Comparison of ENCODE assay signal across 27 cellular contexts in the genomic region with DNA sequence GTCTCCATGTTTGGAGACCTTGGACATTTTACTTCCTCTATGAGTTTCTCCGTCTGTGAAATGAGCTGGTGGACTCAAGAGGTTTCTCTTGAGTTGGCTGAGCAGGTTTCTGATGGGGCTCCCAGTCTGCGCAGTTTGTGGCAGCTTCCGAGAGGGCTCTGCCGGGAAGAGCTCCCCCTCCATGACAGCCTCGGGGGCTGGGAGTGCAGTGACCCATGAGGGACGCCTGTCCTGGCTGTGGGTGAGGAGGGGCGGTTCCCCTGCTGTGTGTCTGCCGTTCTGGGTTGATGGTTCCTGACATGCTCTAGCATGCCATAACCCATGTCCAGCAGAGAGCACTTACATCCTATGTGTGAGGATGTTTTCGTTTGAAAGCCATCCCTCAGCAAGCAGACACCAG. TPM values are rescaled to one million over a fixed set of nuclear protein-coding genes. Genes with fewer than 3 reads are reported as not detected.
DNase-seq lines count a peak whose midpoint lies in the region; ATAC-seq and TF ChIP-seq lines count a peak whose summit lies in the region.
"Had no signal": no experiment of that assay in that cellular context is flagged by ENCODE, and none has a peak within 500 bp of the region (broad histone marks: within the 10 kb centered on the region; RNA-seq: fewer than 3 reads in every experiment).

No MANE protein-coding gene starts in this region.

- no peaks in the 10 kb centered on the region for H3K36me3 Mint-ChIP-seq in H9 (ENCODE audit: insufficient read depth in 1 of 3, low read depth in 3 of 3)
- no peaks in the 10 kb centered on the region for H3K36me3 Mint-ChIP-seq in nephron progenitor cell (ENCODE audit: low read depth)
- peaks cover 93% of the 10 kb centered on the region for H3K36me3 Mint-ChIP-seq in stimulated activated memory B cell treated with anti-CD40 and anti-IgM and Interleukin-4, amounts not matched to agents 10 μg/mL and 1 μg/mL and 100 μg/mL, for 72 hours

- no peak overlapping the region for H4K5ac ChIP-seq in H9 (ENCODE audit: insufficient read length, low read depth, low read length)

- TF ChIP-seq CTCF in H9 (conservative IDR thresholded peaks at IDR 0.05) = no peak
- no peak for TF ChIP-seq CTCF in nephron progenitor cell (IDR thresholded peaks at IDR 0.05)
- TF ChIP-seq CTCF in GM10266 (IDR thresholded peaks at IDR 0.05; ENCODE audit: control insufficient read depth, insufficient read depth, low read depth, missing control alignments) = no peak
- no peak for TF ChIP-seq CTCF in hepatocyte (IDR thresholded peaks at IDR 0.05; ENCODE audit: poor library complexity)

- H2BK120ac ChIP-seq in H9 (ENCODE audit: low read depth, low read length, poor library complexity, severe bottlenecking) = no peak overlapping the region

- H3K14ac ChIP-seq in H9 (ENCODE audit: insufficient read depth, low read length) = no peak overlapping the region

- ATAC-seq in stimulated activated memory B cell treated with anti-CD40 and anti-IgM and Interleukin-4, amounts not matched to agents 10 μg/mL and 1 μg/mL and 100 μg/mL, for 72 hours = no peak
- ATAC-seq: A549 had no signal

- H3K79me1 ChIP-seq in H9 (ENCODE audit: insufficient read depth, low read depth, low read length, poor library complexity, severe bottlenecking) = no peaks in the 10 kb centered on the region

- DNase-seq in D341Med (ENCODE audit: low spot score) (peak; percentile 31), H9 (no peak), nephron progenitor cell (peak; percentile 37), GM10266 (ENCODE audit: extremely low spot score) (no peak), hepatocyte (ENCODE audit: low spot score) (no peak)
- DNase-seq in stimulated activated CD4-positive, alpha-beta T cell treated with anti-CD3 and anti-CD28 coated beads, Interleukin-1b, Interleukin-23, amount 100 ng/mL, for 48 hours = no peak
- DNase-seq: AML-193; CD8-positive, alpha-beta memory T cell; DMS79 treated with DMSO at 0.1 percent for 48 hours; GF-D8; GOT3; NCI-H1048; NCI-H1417 treated with DMSO at 0.1 percent for 48 hours; NCI-H1694 treated with DMSO at 0.1 percent for 48 hours; NCI-H2081; NCI-H2227 treated with DMSO at 0.1 percent for 48 hours; NCI-H69; SIG-M5 had no signal

- H3K4me1 Mint-ChIP-seq in H9 = peaks cover 0 to 4% of the 10 kb centered on the region in 2 experiments; a peak in 1 of 4 replicates
- H3K4me1 Mint-ChIP-seq in nephron progenitor cell = peaks cover 61% of the 10 kb centered on the region
- H3K4me1 Mint-ChIP-seq in stimulated activated memory B cell treated with anti-CD40 and anti-IgM and Interleukin-4, amounts not matched to agents 10 μg/mL and 1 μg/mL and 100 μg/mL, for 72 hours = peaks cover 59% of the 10 kb centered on the region
- H3K4me1 Mint-ChIP-seq: CD8-positive, alpha-beta memory T cell had no signal

- H3K9me2 ChIP-seq in hepatocyte (replicated peaks; ENCODE audit: insufficient read depth) = no peaks in the 10 kb centered on the region

- no peak overlapping the region for H3T11ph ChIP-seq in H9 (ENCODE audit: low read length)

- no peak overlapping the region for H3K9ac ChIP-seq in H9 (ENCODE audit: extremely low read depth, insufficient read length, low read length)
- H3K9ac ChIP-seq: KMS-11 had no signal

- H2AFZ ChIP-seq in H9 (ENCODE audit: low read length) = no peak overlapping the region
- no peak overlapping the region for H2AFZ ChIP-seq in hepatocyte

- no peak overlapping the region for H2BK20ac ChIP-seq in H9 (ENCODE audit: low read depth, low read length, poor library complexity, severe bottlenecking)

- no peak overlapping the region for H2BK5ac ChIP-seq in H9 (ENCODE audit: insufficient read length, low read length)

- H3K4me2 ChIP-seq in H9 (ENCODE audit: insufficient read depth, insufficient read length, low read length) = no peak overlapping the region
- no peak overlapping the region for H3K4me2 ChIP-seq in hepatocyte
- H3K4me2 ChIP-seq: A549, KMS-11 had no signal

- H3K9me3 Mint-ChIP-seq in H9 (no peaks in the 10 kb centered on the region), nephron progenitor cell (no peaks in the 10 kb centered on the region)
- H3K9me3 Mint-ChIP-seq in stimulated activated memory B cell treated with anti-CD40 and anti-IgM and Interleukin-4, amounts not matched to agents 10 μg/mL and 1 μg/mL and 100 μg/mL, for 72 hours = no peaks in the 10 kb centered on the region
- H3K9me3 Mint-ChIP-seq: IgD-negative memory B cell had no signal

- H3K4me1 ChIP-seq in H9 (ENCODE audit: insufficient read depth, low read length) (no peaks in the 10 kb centered on the region), hepatocyte (ENCODE audit: insufficient read depth) (no peaks in the 10 kb centered on the region)
- H3K4me1 ChIP-seq: A549, Peyer's patch had no signal

- no peaks in the 10 kb centered on the region for H3K36me3 ChIP-seq in hepatocyte (replicated peaks; ENCODE audit: insufficient read depth, low read depth)
- H3K36me3 ChIP-seq: Peyer's patch had no signal

- no peak overlapping the region for H3K4ac ChIP-seq in H9 (ENCODE audit: low read depth, low read length)

- no peaks in the 10 kb centered on the region; the same call in 1 of the 2 replicates for H3K27me3 ChIP-seq in H9 (ENCODE audit: insufficient read depth, low read length)
- H3K27me3 ChIP-seq in hepatocyte = no peaks in the 10 kb centered on the region
- H3K27me3 ChIP-seq: Peyer's patch had no signal

- no peak overlapping the region for H3K18ac ChIP-seq in H9 (ENCODE audit: insufficient read length, low read depth, low read length)

- no peak overlapping the region for H4K8ac ChIP-seq in H9 (replicated peaks; ENCODE audit: insufficient read length, low read depth, low read length)

- no peak overlapping the region for H2AK5ac ChIP-seq in H9 (ENCODE audit: insufficient read length, low read length)

- no peak overlapping the region for H3K4me3 Mint-ChIP-seq in H9
- peak overlapping the region; percentile 65 for H3K4me3 Mint-ChIP-seq in nephron progenitor cell
- H3K4me3 Mint-ChIP-seq in stimulated activated memory B cell treated with anti-CD40 and anti-IgM and Interleukin-4, amounts not matched to agents 10 μg/mL and 1 μg/mL and 100 μg/mL, for 72 hours = no peak overlapping the region
- H3K4me3 Mint-ChIP-seq: CD14-positive monocyte; CD8-positive, alpha-beta memory T cell; IgD-negative memory B cell had no signal

- no peaks in the 10 kb centered on the region for H4K20me1 ChIP-seq in H9 (ENCODE audit: control insufficient read depth, insufficient read depth, insufficient read length)
- no peaks in the 10 kb centered on the region for H4K20me1 ChIP-seq in hepatocyte (ENCODE audit: insufficient read depth, poor library complexity, severe bottlenecking)

- H4K91ac ChIP-seq in H9 (ENCODE audit: insufficient read length, low read depth, low read length) = peak overlapping the region; percentile 13

- H3K27ac ChIP-seq in H9 (ENCODE audit: insufficient read length, low read depth, low read length) (no peak overlapping the region), hepatocyte (no peak overlapping the region)
- H3K27ac ChIP-seq: A549, HL-60, KMS-11, Peyer's patch, SK-N-MC had no signal

- H3K79me2 ChIP-seq in H9 (ENCODE audit: insufficient read depth, low read length) (no peaks in the 10 kb centered on the region), hepatocyte (no peaks in the 10 kb centered on the region)

- H2BK15ac ChIP-seq in H9 (ENCODE audit: low read depth, low read length) = no peak overlapping the region

- H3K23ac ChIP-seq in H9 (ENCODE audit: insufficient read length, low read depth, low read length) = no peak overlapping the region

- peaks cover 53% of the 10 kb centered on the region for H3K27me3 Mint-ChIP-seq in H9 (ENCODE audit: low read depth)
- H3K27me3 Mint-ChIP-seq in nephron progenitor cell (ENCODE audit: low read depth, poor library complexity) = peaks cover 10% of the 10 kb centered on the region
- no peaks in the 10 kb centered on the region for H3K27me3 Mint-ChIP-seq in stimulated activated memory B cell treated with anti-CD40 and anti-IgM and Interleukin-4, amounts not matched to agents 10 μg/mL and 1 μg/mL and 100 μg/mL, for 72 hours
- H3K27me3 Mint-ChIP-seq: IgD-negative memory B cell had no signal

- no peak overlapping the region for H3K27ac Mint-ChIP-seq in H9
- H3K27ac Mint-ChIP-seq in nephron progenitor cell = peak overlapping the region; percentile 95
- peak overlapping the region; percentile 73 for H3K27ac Mint-ChIP-seq in stimulated activated memory B cell treated with anti-CD40 and anti-IgM and Interleukin-4, amounts not matched to agents 10 μg/mL and 1 μg/mL and 100 μg/mL, for 72 hours
- H3K27ac Mint-ChIP-seq: CD8-positive, alpha-beta memory T cell had no signal

- no peak overlapping the region for H3K56ac ChIP-seq in H9 (ENCODE audit: insufficient read length, low read depth, low read length)

- H3K23me2 ChIP-seq in H9 (ENCODE audit: insufficient read length, low read depth, low read length, poor library complexity, severe bottlenecking) = no peaks in the 10 kb centered on the region

- no peak overlapping the region for H3K4me3 ChIP-seq in hepatocyte
- H3K4me3 ChIP-seq: A549, Peyer's patch, SK-N-MC had no signal

- WGBS in H9 (ENCODE audit: extremely low coverage, insufficient read length, low lambda C conversion rate) = no CpG with 5 or more reads among the region's 9 CpGs
- WGBS in hepatocyte (ENCODE audit: low lambda C conversion rate, missing lambda C conversion rate) = 83% methylated on average over 9 of the region's 9 CpGs

- no peaks in the 10 kb centered on the region for H3K9me3 ChIP-seq in H9 (ENCODE audit: control insufficient read depth, low read depth, low read length)
- H3K9me3 ChIP-seq in hepatocyte (ENCODE audit: low read depth) = no peaks in the 10 kb centered on the region
- H3K9me3 ChIP-seq: A549, Peyer's patch had no signal

- no peak overlapping the region for H2BK12ac ChIP-seq in H9 (ENCODE audit: insufficient read length, low read depth, low read length)

RNA-seq across cellular contexts. Expression of gene CSF2RB, which starts 14.8 kb away (rescaled TPM):
- total RNA-seq in H9 (2021) = not detected in 2 replicates
- 0.28 and 0.83 TPM in 2 replicates for total RNA-seq in hepatocyte
- not detected in 2 replicates for polyA plus RNA-seq in hepatocyte
- total RNA-seq: NCI-H460 had no signal
- polyA plus RNA-seq: A549 had no signal

Comparison
In these comparisons a context has a peak if more than half of its experiments do, and no peak if none do; other contexts are left out.
1. DNase-seq: peak in D341Med (single experiment) and nephron progenitor cell (single experiment); none in H9 (single experiment), stimulated activated CD4-positive, alpha-beta T cell treated with anti-CD3 and anti-CD28 coated beads, Interleukin-1b, Interleukin-23, amount 100 ng/mL, for 48 hours (single experiment), GM10266 (single experiment) and hepatocyte (single experiment).
2. H3K27ac Mint-ChIP-seq: peak in nephron progenitor cell (single experiment) and stimulated activated memory B cell treated with anti-CD40 and anti-IgM and Interleukin-4, amounts not matched to agents 10 μg/mL and 1 μg/mL and 100 μg/mL, for 72 hours (single experiment); none in H9 (0 of 3).